Comparison of ENCODE assay signal across 8 cellular contexts in genomic region chr3:20054549-20054987, GRCh38. TPM values are rescaled to one million over a fixed set of nuclear protein-coding genes. Genes with fewer than 3 reads are reported as not detected.
A peak's percentile ranks its signal among the peaks of the same experiment; 100 is the strongest.
DNase-seq lines count a peak whose midpoint lies in the region; ATAC-seq and TF ChIP-seq lines count a peak whose summit lies in the region.

No MANE protein-coding gene starts in this region.

- peaks cover 2% of the 10 kb centered on the region for H3K27me3 Mint-ChIP-seq in endothelial cell (ENCODE audit: unreplicated experiment)

- H3K4me1 Mint-ChIP-seq in endothelial cell (ENCODE audit: unreplicated experiment): no peaks in the 10 kb centered on the region

- H3K4me3 ChIP-seq in retinal pigment epithelial cell (ENCODE audit: low read length): no peak overlapping the region

- H3K27ac ChIP-seq in epithelial cell of prostate: peak overlapping the region; percentile 44

- H3K27ac Mint-ChIP-seq in endothelial cell (ENCODE audit: unreplicated experiment): no peak overlapping the region

- no peaks in the 10 kb centered on the region for H3K9me3 Mint-ChIP-seq in endothelial cell (ENCODE audit: unreplicated experiment)

- H3K4me3 Mint-ChIP-seq in endothelial cell (ENCODE audit: unreplicated experiment): no peak overlapping the region

- no peaks in the 10 kb centered on the region for H3K36me3 Mint-ChIP-seq in endothelial cell (ENCODE audit: low read depth, unreplicated experiment)

- TF ChIP-seq CTCF in retinal pigment epithelial cell (conservative IDR thresholded peaks at IDR 0.05; ENCODE audit: low read depth, low read length) (no peak), endothelial cell (IDR thresholded peaks at IDR 0.05; ENCODE audit: unreplicated experiment) (no peak)

- ATAC-seq in GM18511 (IDR thresholded peaks at IDR 0.05; ENCODE audit: unreplicated experiment) (peak; percentile 86), HG02763 (IDR thresholded peaks at IDR 0.05; ENCODE audit: unreplicated experiment) (peak; percentile 79)

- peak; percentile 67 for DNase-seq in NCI-H2029 treated with DMSO at 0.1 percent for 48 hours (lab: John Stamatoyannopoulos, UW)
- peak; percentile 63 to 76 for DNase-seq in activated CD4-positive, alpha-beta T cell treated with anti-CD3 and anti-CD28 coated beads, Interleukin-2, amount 50 U/mL, for 48 hours
- peak; percentile 99 for DNase-seq in epithelial cell of prostate (ENCODE audit: low read depth, low spot score)
- DNase-seq in retinal pigment epithelial cell (ENCODE audit: low read depth): peak; percentile 82
- DNase-seq in NCI-H1092 treated with DMSO at 0.1 percent for 48 hours (lab: John Stamatoyannopoulos, UW): no peak
- no peak for DNase-seq in endothelial cell (ENCODE audit: low spot score)

RNA-seq across cellular contexts. Expression of gene KAT2B, which starts 14.3 kb away (rescaled TPM):
- 15.9 TPM for total RNA-seq in endothelial cell (ENCODE audit: unreplicated experiment)

RNA-seq across cellular contexts. Expression of gene PP2D1, which starts 42.5 kb away (rescaled TPM):
- total RNA-seq in endothelial cell (ENCODE audit: unreplicated experiment): not detected

Comparison
In these comparisons a context has a peak if more than half of its experiments do, and no peak if none do; other contexts are left out.
1. DNase-seq: peak in NCI-H2029 treated with DMSO at 0.1 percent for 48 hours (single experiment), activated CD4-positive, alpha-beta T cell treated with anti-CD3 and anti-CD28 coated beads, Interleukin-2, amount 50 U/mL, for 48 hours (2 of 2), epithelial cell of prostate (single experiment) and retinal pigment epithelial cell (single experiment); none in NCI-H1092 treated with DMSO at 0.1 percent for 48 hours (single experiment) and endothelial cell (single experiment).